8 cellular contexts compared by ENCODE assay signal in genomic region chr22:20238567-20239062, GRCh38. TPM values are rescaled to one million over a fixed set of nuclear protein-coding genes. Genes with fewer than 3 reads are reported as not detected.
DNase-seq lines count a peak whose midpoint lies in the region; ATAC-seq and FAIRE-seq lines count a peak whose summit lies in the region.

No MANE protein-coding gene starts in this region.

- peak; percentile 46 for FAIRE-seq in G401.6 (lab: Jason Lieb, UNC)

- no peaks in the 10 kb centered on the region for H3K36me3 Mint-ChIP-seq in activated naive CD8-positive, alpha-beta T cell treated with anti-CD3 and anti-CD28 coated beads for 36 hours

- H3K27ac Mint-ChIP-seq in activated naive CD8-positive, alpha-beta T cell treated with anti-CD3 and anti-CD28 coated beads for 36 hours: peak overlapping the region; percentile 67

- no peaks in the 10 kb centered on the region for H3K9me3 Mint-ChIP-seq in activated naive CD8-positive, alpha-beta T cell treated with anti-CD3 and anti-CD28 coated beads for 36 hours

- DNase-seq in RKO (ENCODE audit: low spot score): peak; percentile 32
- DNase-seq in activated naive CD8-positive, alpha-beta T cell treated with anti-CD3 and anti-CD28 coated beads for 36 hours: peak; percentile 72
- peak; percentile 25 for DNase-seq in iPS DF 4.7 (ENCODE audit: extremely low read depth, low spot score)
- peak; percentile 28 for DNase-seq in stimulated activated CD8-positive, alpha-beta memory T cell treated with anti-CD3 and anti-CD28 coated beads, Interleukin-12 subunit alpha, Interleukin-12 subunit beta, amount 100 ng/mL, for 1 hour (ENCODE audit: low read depth)

- ATAC-seq in HG02981 (IDR thresholded peaks at IDR 0.05; ENCODE audit: unreplicated experiment): peak; percentile 64
- ATAC-seq in GM21367 (IDR thresholded peaks at IDR 0.05; ENCODE audit: unreplicated experiment): no peak
- ATAC-seq in GM19023 (IDR thresholded peaks at IDR 0.05; ENCODE audit: unreplicated experiment): no peak

- peak overlapping the region; percentile 34 for H3K4me3 Mint-ChIP-seq in activated naive CD8-positive, alpha-beta T cell treated with anti-CD3 and anti-CD28 coated beads for 36 hours

- peaks cover 23% of the 10 kb centered on the region for H3K4me1 Mint-ChIP-seq in activated naive CD8-positive, alpha-beta T cell treated with anti-CD3 and anti-CD28 coated beads for 36 hours

- H3K27me3 Mint-ChIP-seq in activated naive CD8-positive, alpha-beta T cell treated with anti-CD3 and anti-CD28 coated beads for 36 hours: no peaks in the 10 kb centered on the region

RNA-seq across cellular contexts. Expression of gene RTN4R, which starts 29.5 kb away (rescaled TPM):
- 1 to 10 TPM; 3.2 to 3.5 TPM for total RNA-seq in activated naive CD8-positive, alpha-beta T cell treated with anti-CD3 and anti-CD28 coated beads for 36 hours
